ENCODE assay signal across 8 cellular contexts in genomic region chr1:42165511-42166210, GRCh38. TPM values are rescaled to one million over a fixed set of nuclear protein-coding genes. Genes with fewer than 3 reads are reported as not detected.
DNase-seq lines count a peak whose midpoint lies in the region; ATAC-seq and TF ChIP-seq lines count a peak whose summit lies in the region.
"Had no signal": no experiment of that assay in that cellular context is flagged by ENCODE, and none has a peak within 500 bp of the region (broad histone marks: within the 10 kb centered on the region; RNA-seq: fewer than 3 reads in every experiment).

No MANE protein-coding gene starts in this region.

- DNase-seq in RWPE1 (ENCODE audit: low spot score) = peak; percentile 91
- DNase-seq in left cardiac atrium = peak; percentile 57
- peak; percentile 86 for DNase-seq in type B pancreatic cell (ENCODE audit: extremely low spot score, unreplicated experiment)
- no peak for DNase-seq in CD8-positive, alpha-beta memory T cell
- no peak for DNase-seq in tibial nerve (ENCODE audit: low spot score in 2 of 2)

- no peaks in the 10 kb centered on the region for H3K9me3 ChIP-seq in CD8-positive, alpha-beta memory T cell (ENCODE audit: low read length)
- peaks cover 0 to 12% (median 2%) of the 10 kb centered on the region in 4 donors for H3K9me3 ChIP-seq in tibial nerve

- peak; percentile 17; the same call in 1 of the 2 replicates for TF ChIP-seq RAD21 in Ishikawa (IDR thresholded peaks at IDR 0.05; ENCODE audit: low read depth)

- peaks cover 17% of the 10 kb centered on the region for H3K4me1 Mint-ChIP-seq in type B pancreatic cell (ENCODE audit: unreplicated experiment)
- H3K4me1 Mint-ChIP-seq in CD8-positive, alpha-beta memory T cell = no peaks in the 10 kb centered on the region

- no peaks in the 10 kb centered on the region for H3K27me3 ChIP-seq in CD8-positive, alpha-beta memory T cell (ENCODE audit: insufficient read depth, low read length, poor library complexity, severe bottlenecking)
- H3K27me3 ChIP-seq in tibial nerve = peaks cover 0 to 14% of the 10 kb centered on the region in 2 donors

- H3K27me3 Mint-ChIP-seq in type B pancreatic cell = no peaks in the 10 kb centered on the region
- peaks cover 10 to 20% of the 10 kb centered on the region in 2 donors for H3K27me3 Mint-ChIP-seq in CD8-positive, alpha-beta memory T cell

- H3K27ac ChIP-seq in RWPE1 (peak overlapping the region; percentile 69), tibial nerve (peak overlapping the region in 1 of 4 donors; percentile 23)
- H3K27ac ChIP-seq in CD8-positive, alpha-beta memory T cell (ENCODE audit: low read depth, low read length) = no peak overlapping the region

- no peaks in the 10 kb centered on the region for H3K4me1 ChIP-seq in CD8-positive, alpha-beta memory T cell (ENCODE audit: insufficient read depth, low read length)
- H3K4me1 ChIP-seq in tibial nerve = peaks cover 0 to 9% (median 0%) of the 10 kb centered on the region in 4 donors

- POLR2A ChIA-PET in RWPE1 (lab: Yijun Ruan, JAX; ENCODE audit: low non-redundant PET) = interaction anchor here (0.5 to 0.6 kb wide), 2 partner anchors 268 to 382 kb away, joined by 3 read pairs; no protein-coding TSS in a partner anchor
- POLR2A ChIA-PET in CD8-positive, alpha-beta memory T cell (lab: Charles Lee) = no interaction called here

- CTCF ChIA-PET in RWPE1 (lab: Yijun Ruan, JAX) = no interaction called here
- CTCF ChIA-PET in CD8-positive, alpha-beta memory T cell (lab: Charles Lee) = no interaction called here

- H3K4me3 ChIP-seq in CD8-positive, alpha-beta memory T cell (ENCODE audit: low read length) = no peak overlapping the region
- no peak overlapping the region for H3K4me3 ChIP-seq in tibial nerve

- no peaks in the 10 kb centered on the region for H3K36me3 Mint-ChIP-seq in type B pancreatic cell
- peaks cover 0 to 4% (median 1%) of the 10 kb centered on the region in 3 donors for H3K36me3 Mint-ChIP-seq in CD8-positive, alpha-beta memory T cell

- intact Hi-C loops in left cardiac atrium (cut with DNase I) = no loop called here

- no peaks in the 10 kb centered on the region for H3K36me3 ChIP-seq in CD8-positive, alpha-beta memory T cell (ENCODE audit: insufficient read depth, low read length)
- no peaks in the 10 kb centered on the region for H3K36me3 ChIP-seq in tibial nerve

- TF ChIP-seq CTCF in RWPE1 (conservative IDR thresholded peaks at IDR 0.05; ENCODE audit: low read depth) = no peak
- TF ChIP-seq CTCF in type B pancreatic cell (conservative IDR thresholded peaks at IDR 0.05) = no peak
- no peak for TF ChIP-seq CTCF in tibial nerve (IDR thresholded peaks at IDR 0.05)

- no peak for TF ChIP-seq POLR2A in tibial nerve (IDR thresholded peaks at IDR 0.05)

- peaks cover 14% of the 10 kb centered on the region for H3K9me3 Mint-ChIP-seq in type B pancreatic cell
- peaks cover 3 to 9% (median 4%) of the 10 kb centered on the region in 5 donors for H3K9me3 Mint-ChIP-seq in CD8-positive, alpha-beta memory T cell

- ATAC-seq in left cardiac atrium = peak; percentile 48 to 70
- no peak for ATAC-seq in HG03135 (IDR thresholded peaks at IDR 0.05; ENCODE audit: unreplicated experiment)

- H3K27ac Mint-ChIP-seq in type B pancreatic cell = peak overlapping the region; percentile 87
- peak overlapping the region in 1 of 8 donors; percentile 8 for H3K27ac Mint-ChIP-seq in CD8-positive, alpha-beta memory T cell

- peak overlapping the region; percentile 29 for H3K4me3 Mint-ChIP-seq in type B pancreatic cell
- H3K4me3 Mint-ChIP-seq in CD8-positive, alpha-beta memory T cell = no peak overlapping the region

- TF ChIP-seq EP300 in Ishikawa (IDR thresholded peaks at IDR 0.05; ENCODE audit: borderline replicate concordance) (peak; percentile 54; the same call in 1 of the 2 replicates), tibial nerve (IDR thresholded peaks at IDR 0.05) (no peak)

- WGBS in tibial nerve, 2 donors = 32 to 33% methylated on average over 5 to 12 of the region's 12 CpGs

TF ChIP-seq in Ishikawa, 13 proteins besides CTCF, POLR2A, EP300 and RAD21:
- TF ChIP-seq EGR1 (IDR thresholded peaks at IDR 0.05) (no peak), CREB1 (IDR thresholded peaks at IDR 0.05; ENCODE audit: low read depth) (no peak), TEAD4 (IDR thresholded peaks at IDR 0.05) (peak; percentile 92), USF1 (IDR thresholded peaks at IDR 0.05) (0 out of 2 replicates have a peak, but pooled peaks have one; percentile 9), NFIC (IDR thresholded peaks at IDR 0.05) (peak; percentile 97), REST (IDR thresholded peaks at IDR 0.05; ENCODE audit: low read depth) (no peak), FOXM1 (IDR thresholded peaks at IDR 0.05; ENCODE audit: borderline replicate concordance, low read depth) (no peak)
TF ChIP-seq in Ishikawa: peak in this region for 3.

RNA-seq across cellular contexts. Expression of gene GUCA2A, which starts 1.1 kb away (rescaled TPM):
- total RNA-seq in left cardiac atrium (not detected), type B pancreatic cell (ENCODE audit: low replicate concordance) (2.9 and 7.4 TPM in 2 replicates), tibial nerve (not detected)
- total RNA-seq in CD8-positive, alpha-beta memory T cell = not detected
- not detected for polyA plus RNA-seq in CD8-positive, alpha-beta memory T cell
- total RNA-seq: urinary bladder had no signal
- polyA plus RNA-seq: urinary bladder had no signal

RNA-seq across cellular contexts. Expression of gene GUCA2B, which starts 12.5 kb away (rescaled TPM):
- total RNA-seq in left cardiac atrium (not detected), type B pancreatic cell (ENCODE audit: low replicate concordance) (0.69 and 0.92 TPM in 2 replicates), tibial nerve (not detected)
- total RNA-seq in CD8-positive, alpha-beta memory T cell = not detected
- polyA plus RNA-seq in CD8-positive, alpha-beta memory T cell = not detected
- total RNA-seq: urinary bladder had no signal
- polyA plus RNA-seq: urinary bladder had no signal

Comparison
In these comparisons a context has a peak if more than half of its experiments do, and no peak if none do; other contexts are left out.
1. DNase-seq: peak in RWPE1 (single experiment), left cardiac atrium (single experiment) and type B pancreatic cell (single experiment); none in CD8-positive, alpha-beta memory T cell (0 of 5) and tibial nerve (0 of 2).